In the genomic region with DNA sequence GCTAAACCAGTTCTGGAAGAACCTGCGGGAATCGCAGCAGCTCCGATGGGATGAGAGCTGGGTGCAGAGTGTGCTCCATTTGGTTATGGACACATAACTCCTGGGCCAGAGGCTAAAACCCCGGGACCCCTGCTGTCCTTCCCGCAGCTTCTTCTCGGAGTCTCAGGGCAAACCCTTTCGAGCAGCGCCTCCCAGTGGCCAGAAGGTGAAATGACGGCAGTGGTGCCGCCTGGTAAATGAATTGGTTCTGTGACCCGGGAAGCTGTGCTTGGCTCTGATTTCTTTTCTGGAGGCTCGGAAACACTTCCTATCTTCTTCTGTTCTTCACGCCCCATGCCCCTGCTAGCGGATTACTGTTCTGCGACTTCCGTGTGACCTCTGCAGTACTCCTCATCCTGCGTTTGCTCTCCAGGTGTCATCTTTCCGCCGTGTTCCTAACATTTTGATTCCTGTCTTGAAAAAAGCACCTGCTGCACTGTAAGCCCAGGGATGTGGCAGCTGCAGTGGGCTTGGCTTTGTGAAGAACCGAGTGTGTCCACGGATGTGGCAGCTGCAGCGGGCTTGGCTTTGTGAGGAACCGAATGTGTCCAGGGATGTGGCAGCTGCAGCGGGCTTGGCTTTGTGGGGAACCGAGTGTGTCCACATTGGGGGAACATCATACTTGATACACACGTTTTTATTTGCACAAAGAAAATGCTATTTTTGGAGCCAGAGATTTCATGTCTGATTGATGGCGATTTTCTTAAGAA, we compare ENCODE assay signal across 7 cellular contexts.
DNase-seq lines count a peak whose midpoint lies in the region; ATAC-seq and TF ChIP-seq lines count a peak whose summit lies in the region.
"Not testable (repeated sequence)": the region's sequence is repeated elsewhere in the genome, so short reads cannot be mapped to it uniquely, and the experiment has no call there.

No MANE protein-coding gene starts in this region.

- not testable (repeated sequence) for H3K9me3 Mint-ChIP-seq in activated T-cell treated with anti-CD3 and anti-CD28 coated beads, Interleukin-2, amount 50 U/mL, for 72 hours

- DNase-seq in GM12865 (ENCODE audit: low read depth), result not testable (repeated sequence)
- DNase-seq in NCI-H1105 (lab: John Stamatoyannopoulos, UW), result peak; percentile 38
- DNase-seq in T-helper 1 cell, result peak in 3 of 5 donors; percentile 0 to 32 (median 13)
- peak; percentile 31 to 52 for DNase-seq in activated T-cell treated with anti-CD3 and anti-CD28 coated beads, Interleukin-2, amount 50 U/mL, for 72 hours
- peak; percentile 30 for DNase-seq in effector CD8-positive, alpha-beta T cell (lab: John Stamatoyannopoulos, UW)
- peak; percentile 11 for DNase-seq in kidney tubule cell (ENCODE audit: low spot score)
- DNase-seq in gastrocnemius medialis, result peak in 1 of 2 donors; percentile 19

- not testable (repeated sequence) for H3K9me3 ChIP-seq in gastrocnemius medialis

- not testable (repeated sequence) for H3K27me3 ChIP-seq in gastrocnemius medialis

- TF ChIP-seq POLR2A in gastrocnemius medialis (IDR thresholded peaks at IDR 0.05), result not testable (repeated sequence)

- peaks cover 13% of the 10 kb centered on the region for H3K4me1 Mint-ChIP-seq in activated T-cell treated with anti-CD3 and anti-CD28 coated beads, Interleukin-2, amount 50 U/mL, for 72 hours (ENCODE audit: low read depth)

- not testable (repeated sequence) for H3K4me1 ChIP-seq in gastrocnemius medialis

- not testable (repeated sequence) for H3K27me3 Mint-ChIP-seq in activated T-cell treated with anti-CD3 and anti-CD28 coated beads, Interleukin-2, amount 50 U/mL, for 72 hours (ENCODE audit: low read depth)

- in situ Hi-C loops in gastrocnemius medialis (cut with MboI; ENCODE audit: low sequenced_read_pairs in 4 of 4), result not testable (repeated sequence)

- H3K4me3 Mint-ChIP-seq in activated T-cell treated with anti-CD3 and anti-CD28 coated beads, Interleukin-2, amount 50 U/mL, for 72 hours, result not testable (repeated sequence)

- not testable (repeated sequence) for ATAC-seq in activated T-cell treated with anti-CD3 and anti-CD28 coated beads, Interleukin-2, amount 50 U/mL, for 72 hours (replicated peaks in 1 of 2); gastrocnemius medialis

- not testable (repeated sequence) for H3K27ac Mint-ChIP-seq in activated T-cell treated with anti-CD3 and anti-CD28 coated beads, Interleukin-2, amount 50 U/mL, for 72 hours

- intact Hi-C loops in gastrocnemius medialis (cut with DNase I; ENCODE audit: low total_unique reads), result not testable (repeated sequence)

- not testable (repeated sequence) for H3K36me3 ChIP-seq in gastrocnemius medialis

- not testable (repeated sequence) for H3K36me3 Mint-ChIP-seq in activated T-cell treated with anti-CD3 and anti-CD28 coated beads, Interleukin-2, amount 50 U/mL, for 72 hours (ENCODE audit: insufficient read depth in 2 of 2)

- H3K4me3 ChIP-seq in GM12865 (ENCODE audit: low read depth, low read length); gastrocnemius medialis: not testable (repeated sequence)

- TF ChIP-seq CTCF in GM12865 (IDR thresholded peaks at IDR 0.05; ENCODE audit: insufficient read depth, low read depth, low read length, missing control alignments) (peak; percentile 46), gastrocnemius medialis (IDR thresholded peaks at IDR 0.05 in 4 of 5, conservative IDR thresholded peaks at IDR 0.05 in 1 of 5) (peak in 3 of 5 experiments; percentile 42 to 53 (median 47))

- H3K27ac ChIP-seq in gastrocnemius medialis, result not testable (repeated sequence)
